8 cellular contexts compared by ENCODE assay signal in genomic region chr1:241518447-241519307, GRCh38. TPM values are rescaled to one million over a fixed set of nuclear protein-coding genes. Genes with fewer than 3 reads are reported as not detected.
A peak's percentile ranks its signal among the peaks of the same experiment; 100 is the strongest.
DNase-seq lines count a peak whose midpoint lies in the region; ATAC-seq, FAIRE-seq and TF ChIP-seq lines count a peak whose summit lies in the region.

No MANE protein-coding gene starts in this region.

- peaks cover 27% of the 10 kb centered on the region for H3K4me1 Mint-ChIP-seq in activated T-cell treated with anti-CD3 and anti-CD28 coated beads, Interleukin-2, amount 50 U/mL, for 24 hours (ENCODE audit: low read depth)

- peak overlapping the region; percentile 88 for H3K27ac Mint-ChIP-seq in activated T-cell treated with anti-CD3 and anti-CD28 coated beads, Interleukin-2, amount 50 U/mL, for 24 hours

- H3K4me3 ChIP-seq in bronchial epithelial cell (ENCODE audit: low read depth, low read length): peak overlapping the region; percentile 94
- peak overlapping the region; percentile 76 for H3K4me3 ChIP-seq in kidney epithelial cell (ENCODE audit: low read depth, low read length)

- no peak overlapping the region for H3K4me3 Mint-ChIP-seq in activated T-cell treated with anti-CD3 and anti-CD28 coated beads, Interleukin-2, amount 50 U/mL, for 24 hours

- H3K36me3 ChIP-seq in bronchial epithelial cell (ENCODE audit: control insufficient read depth, insufficient read depth, low read length): no peaks in the 10 kb centered on the region
- H3K36me3 ChIP-seq in kidney epithelial cell (ENCODE audit: control insufficient read depth, insufficient read depth, low read length): no peaks in the 10 kb centered on the region

- no peaks in the 10 kb centered on the region for H3K9me3 Mint-ChIP-seq in activated T-cell treated with anti-CD3 and anti-CD28 coated beads, Interleukin-2, amount 50 U/mL, for 24 hours

- H3K36me3 Mint-ChIP-seq in activated T-cell treated with anti-CD3 and anti-CD28 coated beads, Interleukin-2, amount 50 U/mL, for 24 hours (ENCODE audit: low read depth): peaks cover 42% of the 10 kb centered on the region

- peaks cover 21% of the 10 kb centered on the region for H3K27me3 Mint-ChIP-seq in activated T-cell treated with anti-CD3 and anti-CD28 coated beads, Interleukin-2, amount 50 U/mL, for 24 hours

- FAIRE-seq in bronchial epithelial cell (lab: Jason Lieb, UNC): no peak

- no peaks in the 10 kb centered on the region for H3K27me3 ChIP-seq in bronchial epithelial cell (ENCODE audit: control insufficient read depth, insufficient read depth, low read length)
- no peaks in the 10 kb centered on the region for H3K27me3 ChIP-seq in kidney epithelial cell (ENCODE audit: control insufficient read depth, insufficient read depth, low read length)

- DNase-seq in activated T-cell treated with anti-CD3 and anti-CD28 coated beads, Interleukin-2, amount 50 U/mL, for 24 hours: no peak
- DNase-seq in activated T-cell treated with anti-CD3 and anti-CD28 coated beads for 4 hours (no peak), RKO (ENCODE audit: low spot score) (peak; percentile 53), bronchial epithelial cell (ENCODE audit: low read depth) (peak; percentile 76), kidney epithelial cell (ENCODE audit: low read depth) (no peak), NCI-H2171 (lab: John Stamatoyannopoulos, UW) (no peak)
- peak; percentile 24 to 49 for DNase-seq in stimulated activated CD4-positive, alpha-beta T cell treated with anti-CD3 and anti-CD28 coated beads, Interleukin-2, amount 100 ng/mL, for 24 hours

- ATAC-seq in HG02973 (IDR thresholded peaks at IDR 0.05; ENCODE audit: unreplicated experiment): peak; percentile 29

- TF ChIP-seq CTCF in bronchial epithelial cell (IDR thresholded peaks at IDR 0.05; ENCODE audit: insufficient read depth, low read length, severe bottlenecking) (no peak), kidney epithelial cell (IDR thresholded peaks at IDR 0.05; ENCODE audit: insufficient read depth, low read length, poor library complexity, severe bottlenecking) (no peak)

RNA-seq across cellular contexts. Expression of gene FH, which starts 0.9 kb away (rescaled TPM):
- total RNA-seq in bronchial epithelial cell (33.7 and 41.1 TPM in 2 replicates), kidney epithelial cell (53.6 and 65.9 TPM in 2 replicates)

RNA-seq across cellular contexts. Expression of gene KMO, which starts 13.5 kb away (rescaled TPM):
- not detected in 2 replicates for total RNA-seq in bronchial epithelial cell
- total RNA-seq in kidney epithelial cell: 0.17 and 0.27 TPM in 2 replicates

Comparison
In these comparisons a context has a peak if more than half of its experiments do, and no peak if none do; other contexts are left out.
1. DNase-seq: peak in RKO (single experiment), bronchial epithelial cell (single experiment) and stimulated activated CD4-positive, alpha-beta T cell treated with anti-CD3 and anti-CD28 coated beads, Interleukin-2, amount 100 ng/mL, for 24 hours (2 of 2); none in activated T-cell treated with anti-CD3 and anti-CD28 coated beads, Interleukin-2, amount 50 U/mL, for 24 hours (single experiment), activated T-cell treated with anti-CD3 and anti-CD28 coated beads for 4 hours (single experiment), kidney epithelial cell (single experiment) and NCI-H2171 (single experiment).